ENCODE assay signal across 10 cellular contexts in the genomic region with DNA sequence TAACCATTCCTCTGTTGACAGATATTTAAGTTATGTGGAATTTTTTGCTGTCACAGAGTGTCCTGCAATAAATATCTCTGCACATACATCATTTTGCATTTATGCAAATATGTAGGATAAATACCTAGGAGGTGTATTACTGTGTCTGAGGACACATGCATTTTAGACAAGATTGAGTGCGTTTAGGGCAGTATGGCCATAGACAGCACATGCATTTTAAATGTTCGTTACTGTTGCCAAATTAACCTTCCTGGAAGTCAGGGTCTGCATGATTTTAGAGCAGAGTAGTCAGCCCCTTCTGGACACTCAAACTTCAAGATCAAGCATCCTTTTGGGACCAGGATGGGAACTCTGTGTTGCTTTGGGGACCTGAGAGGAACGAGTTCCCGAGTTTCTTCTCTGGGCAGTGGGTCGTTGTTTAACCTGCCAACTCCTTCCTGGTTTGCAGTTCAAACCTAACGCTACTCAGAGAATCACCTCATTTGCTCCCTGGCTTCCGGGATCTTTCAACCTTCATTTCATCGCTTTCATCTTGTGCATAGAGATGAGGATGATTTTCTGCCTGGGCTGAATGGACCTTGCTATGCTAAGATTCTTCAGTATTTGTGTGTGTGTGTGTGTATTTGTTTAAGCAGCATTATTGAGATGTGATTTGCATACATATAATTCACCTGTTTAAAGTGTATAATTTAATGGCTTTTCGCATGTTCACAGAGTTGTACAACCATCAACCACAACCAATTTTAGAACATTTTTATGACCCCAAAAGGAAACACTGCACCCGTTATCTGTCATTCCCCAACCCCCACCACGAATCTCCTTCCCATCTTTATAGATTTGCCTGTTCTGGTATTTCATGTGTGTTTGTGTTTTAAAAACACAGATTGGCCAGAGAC. TPM values are rescaled to one million over a fixed set of nuclear protein-coding genes. Genes with fewer than 3 reads are reported as not detected.
A peak's percentile ranks its signal among the peaks of the same experiment; 100 is the strongest.
DNase-seq lines count a peak whose midpoint lies in the region; ATAC-seq, FAIRE-seq and TF ChIP-seq lines count a peak whose summit lies in the region.
"Had no signal": no experiment of that assay in that cellular context is flagged by ENCODE, and none has a peak within 500 bp of the region (broad histone marks: within the 10 kb centered on the region; RNA-seq: fewer than 3 reads in every experiment).

No MANE protein-coding gene starts in this region.

- no peak overlapping the region for H3K4me3 ChIP-seq in small intestine (ENCODE audit: low read depth in 1 of 2, low read length in 2 of 2)
- no peak overlapping the region for H3K4me3 ChIP-seq in BE2C (ENCODE audit: low read depth, low read length)
- H3K4me3 ChIP-seq: heart left ventricle had no signal

- peak; percentile 78 for DNase-seq in activated CD4-positive, alpha-beta T cell treated with anti-CD3 and anti-CD28 coated beads, Interleukin-2, amount 10 ng/mL, durations not matched to agents 24 days and 14 days
- no peak for DNase-seq in activated CD4-positive, alpha-beta T cell treated with anti-CD3 and anti-CD28 coated beads for 1 hour
- peak; percentile 43 to 47 for DNase-seq in activated T-cell treated with anti-CD3 and anti-CD28 coated beads, Interleukin-2, amount 50 U/mL, for 48 hours
- peak; percentile 33 for DNase-seq in small intestine
- no peak for DNase-seq in ACHN
- DNase-seq in BE2C, result no peak
- DNase-seq: heart left ventricle had no signal

- intact Hi-C loops in activated CD4-positive, alpha-beta T cell treated with anti-CD3 and anti-CD28 coated beads, Interleukin-2, amount 10 ng/mL, durations not matched to agents 24 days and 14 days (cut with micrococcal nuclease), result no loop called here

- 36 to 51% (median 43%) methylated on average over 11 of the region's 11 CpGs for WGBS in small intestine, 3 donors

- H3K27me3 ChIP-seq in small intestine (ENCODE audit: control insufficient read depth in 2 of 2, insufficient read depth in 2 of 2, low read length in 2 of 2), result no peaks in the 10 kb centered on the region
- no peaks in the 10 kb centered on the region for H3K27me3 ChIP-seq in BE2C
- H3K27me3 ChIP-seq: heart left ventricle had no signal

- H3K9me3 ChIP-seq in small intestine (ENCODE audit: control insufficient read depth, low read depth) (no peaks in the 10 kb centered on the region), BE2C (no peaks in the 10 kb centered on the region)
- H3K9me3 ChIP-seq: heart left ventricle had no signal

- H3K36me3 Mint-ChIP-seq in activated CD4-positive, alpha-beta T cell treated with anti-CD3 and anti-CD28 coated beads, Interleukin-2, amount 10 ng/mL, durations not matched to agents 24 days and 14 days (ENCODE audit: low read depth), result no peaks in the 10 kb centered on the region
- H3K36me3 Mint-ChIP-seq in IgD-negative memory B cell, result peaks cover 4% of the 10 kb centered on the region

- FAIRE-seq in small intestine (lab: Jason Lieb, UNC), result no peak
- FAIRE-seq: G401.6 had no signal

- H3K27ac ChIP-seq in small intestine (ENCODE audit: low read depth in 1 of 2, low read length in 1 of 2), result peak overlapping the region; percentile 35 to 38

- H3K9me3 Mint-ChIP-seq in activated CD4-positive, alpha-beta T cell treated with anti-CD3 and anti-CD28 coated beads, Interleukin-2, amount 10 ng/mL, durations not matched to agents 24 days and 14 days, result no peaks in the 10 kb centered on the region
- peaks cover 0 to under 1% (median 0%) of the 10 kb centered on the region in 3 donors for H3K9me3 Mint-ChIP-seq in IgD-negative memory B cell

- no peaks in the 10 kb centered on the region for H3K27me3 Mint-ChIP-seq in activated CD4-positive, alpha-beta T cell treated with anti-CD3 and anti-CD28 coated beads, Interleukin-2, amount 10 ng/mL, durations not matched to agents 24 days and 14 days
- peaks cover 2% of the 10 kb centered on the region for H3K27me3 Mint-ChIP-seq in IgD-negative memory B cell

- TF ChIP-seq CTCF in BE2C (IDR thresholded peaks at IDR 0.05; ENCODE audit: low read depth, low read length), result no peak

- in situ Hi-C loops in ACHN (cut with HindIII; ENCODE audit: low pct_ligation_motif_present, low pct_unique_long_range_greater_than_20kb, low sequenced_read_pairs), result no loop called here

- no peaks in the 10 kb centered on the region for H3K36me3 ChIP-seq in small intestine (ENCODE audit: control insufficient read depth in 2 of 2, insufficient read depth in 2 of 2, low read length in 2 of 2)
- H3K36me3 ChIP-seq in BE2C, result no peaks in the 10 kb centered on the region
- H3K36me3 ChIP-seq: heart left ventricle had no signal

- peaks cover 16% of the 10 kb centered on the region for H3K4me1 Mint-ChIP-seq in activated CD4-positive, alpha-beta T cell treated with anti-CD3 and anti-CD28 coated beads, Interleukin-2, amount 10 ng/mL, durations not matched to agents 24 days and 14 days
- H3K4me1 Mint-ChIP-seq in IgD-negative memory B cell, result peaks cover 44 to 59% (median 45%) of the 10 kb centered on the region in 3 donors

- H3K4me3 Mint-ChIP-seq in activated CD4-positive, alpha-beta T cell treated with anti-CD3 and anti-CD28 coated beads, Interleukin-2, amount 10 ng/mL, durations not matched to agents 24 days and 14 days, result peak overlapping the region; percentile 46
- peak overlapping the region; percentile 74 to 90 (median 81) for H3K4me3 Mint-ChIP-seq in IgD-negative memory B cell

- H3K4me1 ChIP-seq in small intestine (ENCODE audit: control insufficient read depth in 2 of 2, insufficient read depth in 1 of 2, low read depth in 1 of 2, low read length in 1 of 2) (no peaks in the 10 kb centered on the region), BE2C (no peaks in the 10 kb centered on the region)

- no peak for ATAC-seq in HG03520 (IDR thresholded peaks at IDR 0.05; ENCODE audit: unreplicated experiment)
- ATAC-seq: heart left ventricle had no signal

- peak overlapping the region; percentile 74 for H3K27ac Mint-ChIP-seq in activated CD4-positive, alpha-beta T cell treated with anti-CD3 and anti-CD28 coated beads, Interleukin-2, amount 10 ng/mL, durations not matched to agents 24 days and 14 days
- peak overlapping the region; percentile 91 to 93 (median 92) for H3K27ac Mint-ChIP-seq in IgD-negative memory B cell

RNA-seq across cellular contexts. Expression of a gene that starts 9.8 kb away (rescaled TPM):
- 7.2 and 8.4 TPM in 2 replicates for total RNA-seq in activated CD4-positive, alpha-beta T cell treated with anti-CD3 and anti-CD28 coated beads, Interleukin-2, amount 10 ng/mL, durations not matched to agents 24 days and 14 days
- polyA plus RNA-seq in IgD-negative memory B cell, result 118 TPM
- polyA plus RNA-seq in small intestine, result 1 to 10 TPM in 2 of 3 donors, under 1 TPM in 1; 0.45 to 1.7 (median 1.4) TPM
- 14.5 TPM for polyA plus RNA-seq in BE2C (2012; ENCODE audit: insufficient read depth, insufficient read length, low read depth)

Comparison
In these comparisons a context has a peak if more than half of its experiments do, and no peak if none do; other contexts are left out.
1. DNase-seq: peak in activated CD4-positive, alpha-beta T cell treated with anti-CD3 and anti-CD28 coated beads, Interleukin-2, amount 10 ng/mL, durations not matched to agents 24 days and 14 days (single experiment), activated T-cell treated with anti-CD3 and anti-CD28 coated beads, Interleukin-2, amount 50 U/mL, for 48 hours (2 of 2) and small intestine (single experiment); none in activated CD4-positive, alpha-beta T cell treated with anti-CD3 and anti-CD28 coated beads for 1 hour (single experiment), ACHN (single experiment) and BE2C (single experiment).
2. RNA of a gene that starts 9.8 kb away (polyA plus RNA-seq): 118 TPM in IgD-negative memory B cell (single experiment); 0.45 to 1.7 TPM in small intestine; every median in the first group is over 10 times any median in the second.